In genomic region chr11:13023423-13023822, GRCh38 we compare ENCODE assay signal across 29 cellular contexts. TPM values are rescaled to one million over a fixed set of nuclear protein-coding genes. Genes with fewer than 3 reads are reported as not detected.
"Had no signal": no experiment of that assay in that cellular context is flagged by ENCODE, and none has a peak within 500 bp of the region (broad histone marks: within the 10 kb centered on the region; RNA-seq: fewer than 3 reads in every experiment).

No MANE protein-coding gene starts in this region.

- H3K27me3 ChIP-seq: tibial nerve, upper lobe of left lung had no signal

- H3K36me3 Mint-ChIP-seq: memory B cell; mesothelial cell of epicardium; naive thymus-derived CD8-positive, alpha-beta T cell; stimulated activated memory B cell treated with anti-CD40 and anti-IgM and Interleukin-4, amounts not matched to agents 10 μg/mL and 1 μg/mL and 100 μg/mL, for 72 hours had no signal

- H3K27ac Mint-ChIP-seq: memory B cell; mesothelial cell of epicardium; stimulated activated memory B cell treated with anti-CD40 and anti-IgM and Interleukin-4, amounts not matched to agents 10 μg/mL and 1 μg/mL and 100 μg/mL, for 72 hours; stimulated activated naive CD8-positive, alpha-beta T cell treated with anti-CD3 and anti-CD28 coated beads, Interleukin-15, Interleukin-2, amounts not matched to agents 100 ng/mL and 50 ng/mL, for 24 hours had no signal

- H3K4me1 Mint-ChIP-seq: memory B cell; naive thymus-derived CD8-positive, alpha-beta T cell; stimulated activated memory B cell treated with anti-CD40 and anti-IgM and Interleukin-4, amounts not matched to agents 10 μg/mL and 1 μg/mL and 100 μg/mL, for 72 hours had no signal

- DNase-seq: central memory CD4-positive, alpha-beta T cell; effector CD8-positive, alpha-beta T cell; esophagus squamous epithelium; foreskin melanocyte; glutamatergic neuron; heart right ventricle; hippocampal formation; islet precursor cell; kidney glomerular epithelial cell; left colon; left ventricle myocardium superior; lower lobe of right lung; naive thymus-derived CD8-positive, alpha-beta T cell; psoas muscle; right cardiac atrium; spleen; stimulated activated CD4-positive, alpha-beta T cell treated with anti-CD3 and anti-CD28 coated beads, Interleukin-4, amount 100 ng/mL, for 4 hours; upper lobe of left lung; uterus had no signal

- H3K4me1 ChIP-seq: esophagus squamous epithelium, heart right ventricle, lower lobe of right lung, psoas muscle, spleen, tibial nerve, upper lobe of left lung, uterus had no signal

- H3K4me3 Mint-ChIP-seq: memory B cell; mesothelial cell of epicardium; naive thymus-derived CD8-positive, alpha-beta T cell; stimulated activated memory B cell treated with anti-CD40 and anti-IgM and Interleukin-4, amounts not matched to agents 10 μg/mL and 1 μg/mL and 100 μg/mL, for 72 hours; stimulated activated naive CD8-positive, alpha-beta T cell treated with anti-CD3 and anti-CD28 coated beads, Interleukin-15, Interleukin-2, amounts not matched to agents 100 ng/mL and 50 ng/mL, for 24 hours had no signal

- H3K9me3 Mint-ChIP-seq: stimulated activated memory B cell treated with anti-CD40 and anti-IgM and Interleukin-4, amounts not matched to agents 10 μg/mL and 1 μg/mL and 100 μg/mL, for 72 hours; stimulated activated naive CD8-positive, alpha-beta T cell treated with anti-CD3 and anti-CD28 coated beads, Interleukin-15, Interleukin-2, amounts not matched to agents 100 ng/mL and 50 ng/mL, for 24 hours had no signal

- H3K4me3 ChIP-seq: esophagus squamous epithelium, heart right ventricle, lower lobe of right lung, psoas muscle, skin epidermis, spleen, thoracic aorta, tibial nerve, upper lobe of left lung, uterus had no signal

- H3K36me3 ChIP-seq: esophagus squamous epithelium, heart right ventricle, lower lobe of right lung, spleen, thoracic aorta, tibial nerve, upper lobe of left lung, uterus had no signal

- H3K9me3 ChIP-seq: esophagus squamous epithelium, lower lobe of right lung, psoas muscle, spleen, thoracic aorta, tibial nerve, upper lobe of left lung, uterus had no signal

- ATAC-seq: heart right ventricle; left colon; left ventricle myocardium superior; lower lobe of right lung; naive thymus-derived CD8-positive, alpha-beta T cell; psoas muscle; right cardiac atrium; stimulated activated memory B cell treated with anti-CD40 and anti-IgM and Interleukin-4, amounts not matched to agents 10 μg/mL and 1 μg/mL and 100 μg/mL, for 72 hours had no signal

- H3K27ac ChIP-seq: esophagus squamous epithelium, heart right ventricle, lower lobe of right lung, psoas muscle, skin epidermis, spleen, thoracic aorta, tibial nerve, upper lobe of left lung, uterus had no signal

RNA-seq across cellular contexts. Expression of gene RASSF10, which starts 14.3 kb away (rescaled TPM):
- total RNA-seq: endothelial cell of umbilical vein; myocyte; naive thymus-derived CD8-positive, alpha-beta T cell; spleen; thoracic aorta had no signal
- polyA plus RNA-seq: naive thymus-derived CD8-positive, alpha-beta T cell; neural cell; spleen had no signal
